Comparison of ENCODE assay signal across 3 cellular contexts in genomic region chr5:109145139-109145538, GRCh38.
A peak's percentile ranks its signal among the peaks of the same experiment; 100 is the strongest.
TF ChIP-seq lines count a peak whose summit lies in the region.

No MANE protein-coding gene starts in this region.

TF ChIP-seq in GM23338, 12 proteins besides CTCF, POLR2A, EP300 and RAD21 (continues in another document):
- TF ChIP-seq NANOG (IDR thresholded peaks at IDR 0.05; ENCODE audit: borderline replicate concordance) (no peak), ZNF331 (CRISPR knock-in tag; IDR thresholded peaks at IDR 0.05; ENCODE audit: low read depth) (no peak), STAT1 (IDR thresholded peaks at IDR 0.05; ENCODE audit: unreplicated experiment) (no peak), ZNF462 (CRISPR knock-in tag; IDR thresholded peaks at IDR 0.05) (no peak), CREB1 (CRISPR knock-in tag; IDR thresholded peaks at IDR 0.05; ENCODE audit: low read depth) (no peak), EZH2 (IDR thresholded peaks at IDR 0.05; ENCODE audit: low read depth, unreplicated experiment) (no peak)

TF ChIP-seq in IMR-90, 13 proteins besides CTCF, POLR2A, EP300 and RAD21:
- no peak for TF ChIP-seq CHD1 (IDR thresholded peaks at IDR 0.05; ENCODE audit: low read depth, low read length)
- no peak for TF ChIP-seq USF2 (IDR thresholded peaks at IDR 0.05; ENCODE audit: low read depth, low read length)
- TF ChIP-seq NFE2L2 (IDR thresholded peaks at IDR 0.05; ENCODE audit: low read depth, low read length): peak; percentile 70

TF ChIP-seq in H1, 55 proteins besides CTCF, POLR2A, EP300 and RAD21:
- TF ChIP-seq TBP (IDR thresholded peaks at IDR 0.05; ENCODE audit: low read depth, low read length): no peak
- no peak for TF ChIP-seq BCL11A (IDR thresholded peaks at IDR 0.05; ENCODE audit: low read depth in 2 of 2, low read length in 2 of 2)
- TF ChIP-seq MAFK (IDR thresholded peaks at IDR 0.05; ENCODE audit: low read depth, low read length): peak; percentile 17; the same call in 1 of the 2 replicates
